Comparison of ENCODE assay signal across 1 cellular context in genomic region chr3:152915695-152916094, GRCh38.
TF ChIP-seq lines count a peak whose summit lies in the region.

No MANE protein-coding gene starts in this region.

TF ChIP-seq in K562, 482 proteins besides CTCF, POLR2A, EP300 and RAD21 (continued from another document):
- TF ChIP-seq ZNF133 (CRISPR knock-in tag; IDR thresholded peaks at IDR 0.05): no peak
- TF ChIP-seq NFE2 (IDR thresholded peaks at IDR 0.05; ENCODE audit: low read depth): peak; percentile 56
- no peak for TF ChIP-seq CBFA2T2 (conservative IDR thresholded peaks at IDR 0.05)
- no peak for TF ChIP-seq KAT2B (IDR thresholded peaks at IDR 0.05; ENCODE audit: low read depth, low read length)
- TF ChIP-seq C11orf30 (IDR thresholded peaks at IDR 0.05; ENCODE audit: low read depth): peak; percentile 68
- no peak for TF ChIP-seq SMARCA4 (IDR thresholded peaks at IDR 0.05)
- no peak for TF ChIP-seq FOXP4 (CRISPR knock-in tag; IDR thresholded peaks at IDR 0.05; ENCODE audit: borderline replicate concordance)
- peak; percentile 42; the same call in 1 of the 2 replicates for TF ChIP-seq MAFK (IDR thresholded peaks at IDR 0.05; ENCODE audit: low read length)
- peak; percentile 37; the same call in 1 of the 2 replicates for TF ChIP-seq ZEB2 (IDR thresholded peaks at IDR 0.05)
- TF ChIP-seq E2F6 (IDR thresholded peaks at IDR 0.05; ENCODE audit: borderline replicate concordance in 1 of 2, extremely low read depth in 1 of 2, insufficient read depth in 1 of 2, insufficient read length in 1 of 2, low read depth in 1 of 2, low read length in 1 of 2, poor library complexity in 1 of 2, severe bottlenecking in 1 of 2): no peak
- TF ChIP-seq MBD2 (IDR thresholded peaks at IDR 0.05; ENCODE audit: borderline replicate concordance, low read depth): no peak
- TF ChIP-seq ATF7 (IDR thresholded peaks at IDR 0.05): no peak
- TF ChIP-seq ZKSCAN1 (IDR thresholded peaks at IDR 0.05; ENCODE audit: low read depth, low read length): no peak
- peak; percentile 72 for TF ChIP-seq ZNF316 (IDR thresholded peaks at IDR 0.05)
- TF ChIP-seq ATF4 (CRISPR knock-in tag; IDR thresholded peaks at IDR 0.05): no peak
- TF ChIP-seq ZNF75A (CRISPR knock-in tag; IDR thresholded peaks at IDR 0.05): no peak
- TF ChIP-seq ZFP1 (CRISPR knock-in tag; IDR thresholded peaks at IDR 0.05): no peak
- TF ChIP-seq CHD7 (IDR thresholded peaks at IDR 0.05; ENCODE audit: low read depth, low read length): no peak
- TF ChIP-seq CBFB (CRISPR knock-in tag; IDR thresholded peaks at IDR 0.05): no peak
- TF ChIP-seq NONO (IDR thresholded peaks at IDR 0.05; ENCODE audit: low read depth in 2 of 2, low read length in 1 of 2): no peak
- no peak for TF ChIP-seq NFXL1 (CRISPR knock-in tag; IDR thresholded peaks at IDR 0.05)
- TF ChIP-seq IRF1 (CRISPR knock-in tag; IDR thresholded peaks at IDR 0.05; ENCODE audit: borderline replicate concordance): no peak
- no peak for TF ChIP-seq GABPB1 (CRISPR knock-in tag; IDR thresholded peaks at IDR 0.05)
- no peak for TF ChIP-seq SAFB2 (IDR thresholded peaks at IDR 0.05; ENCODE audit: borderline replicate concordance, low read depth, low read length, severe bottlenecking)
- TF ChIP-seq RCOR1 (IDR thresholded peaks at IDR 0.05; ENCODE audit: borderline replicate concordance in 1 of 2, low read depth in 2 of 2, low read length in 2 of 2): no peak
- no peak for TF ChIP-seq MBD1 (CRISPR knock-in tag; IDR thresholded peaks at IDR 0.05)
- no peak for TF ChIP-seq NCOA1 (IDR thresholded peaks at IDR 0.05; ENCODE audit: low read depth)
- TF ChIP-seq ARID1B (IDR thresholded peaks at IDR 0.05): 0 out of 2 replicates have a peak, but pooled peaks have one; percentile 21
- no peak for TF ChIP-seq TCF7L2 (IDR thresholded peaks at IDR 0.05; ENCODE audit: low read depth, low read length)
- no peak for TF ChIP-seq SMARCA5 (IDR thresholded peaks at IDR 0.05)
- peak; percentile 24 for TF ChIP-seq DACH1 (IDR thresholded peaks at IDR 0.05; ENCODE audit: partially characterized antibody)
- no peak for TF ChIP-seq SMC3 (conservative IDR thresholded peaks at IDR 0.05; ENCODE audit: insufficient read depth, low read depth, low read length)
- TF ChIP-seq NFIC (IDR thresholded peaks at IDR 0.05): 0 out of 2 replicates have a peak, but pooled peaks have one; percentile 6
- TF ChIP-seq ZNF444 (CRISPR knock-in tag; IDR thresholded peaks at IDR 0.05): no peak
- no peak for TF ChIP-seq POLR2H (tag; IDR thresholded peaks at IDR 0.05; ENCODE audit: low read depth)
- TF ChIP-seq POLR2AphosphoS5 (IDR thresholded peaks at IDR 0.05; ENCODE audit: control insufficient read depth, insufficient read depth, low read depth, low read length): no peak
- TF ChIP-seq HNRNPL (IDR thresholded peaks at IDR 0.05; ENCODE audit: low read depth, low read length): no peak
- no peak for TF ChIP-seq DLX4 (CRISPR knock-in tag; IDR thresholded peaks at IDR 0.05)
- no peak for TF ChIP-seq ZBTB5 (IDR thresholded peaks at IDR 0.05)
- TF ChIP-seq ZNF561 (CRISPR knock-in tag; conservative IDR thresholded peaks at IDR 0.05): no peak
- no peak for TF ChIP-seq E4F1 (CRISPR knock-in tag; IDR thresholded peaks at IDR 0.05; ENCODE audit: borderline replicate concordance)
